Comparison of ENCODE assay signal across 7 cellular contexts in genomic region chr12:123248129-123248528, GRCh38. TPM values are rescaled to one million over a fixed set of nuclear protein-coding genes. Genes with fewer than 3 reads are reported as not detected.
A peak's percentile ranks its signal among the peaks of the same experiment; 100 is the strongest.
DNase-seq lines count a peak whose midpoint lies in the region; ATAC-seq and TF ChIP-seq lines count a peak whose summit lies in the region.
"Not testable (repeated sequence)": the region's sequence is repeated elsewhere in the genome, so short reads cannot be mapped to it uniquely, and the experiment has no call there.

No MANE protein-coding gene starts in this region.

- H3K27ac ChIP-seq in CD8-positive, alpha-beta memory T cell (ENCODE audit: low read depth, low read length) = not testable (repeated sequence)

- POLR2A ChIA-PET in CD8-positive, alpha-beta memory T cell (lab: Charles Lee) = interaction anchor here (0.6 to 1.3 kb wide), 2 partner anchors 8 to 15 kb away, joined by 3 to 8 read pairs; partner anchors contain the start of genes MPHOSPH9 and MTRFR
- POLR2A ChIA-PET in WTC11 (lab: Charles Lee) = not testable (repeated sequence)
- POLR2A ChIA-PET in naive thymus-derived CD8-positive, alpha-beta T cell (lab: Charles Lee) = interaction anchor here (0.6 to 3.6 kb wide), 3 partner anchors 13 to 282 kb away, joined by 3 to 13 read pairs (median 3); partner anchors contain the start of genes ABCB9 and MPHOSPH9

- H3K4me1 ChIP-seq in CD8-positive, alpha-beta memory T cell (ENCODE audit: insufficient read depth, low read length) = peaks cover 30% of the 10 kb centered on the region

- not testable (repeated sequence) for H3K9me3 ChIP-seq in CD8-positive, alpha-beta memory T cell (ENCODE audit: low read length)

- H3K36me3 ChIP-seq in CD8-positive, alpha-beta memory T cell (ENCODE audit: insufficient read depth, low read length) = not testable (repeated sequence)

- CTCF ChIA-PET in CD8-positive, alpha-beta memory T cell (lab: Charles Lee) = interaction anchor here (1.1 to 1.5 kb wide), 2 partner anchors 10 kb away, joined by 4 to 8 read pairs; no protein-coding TSS in a partner anchor
- CTCF ChIA-PET in WTC11 (lab: Charles Lee) = interaction anchor here (1.3 to 2.3 kb wide), 2 partner anchors 10 to 17 kb away, joined by 3 to 8 read pairs; no protein-coding TSS in a partner anchor

- peaks cover 0 to 59% (median 4%) of the 10 kb centered on the region in 3 donors for H3K36me3 Mint-ChIP-seq in CD8-positive, alpha-beta memory T cell
- H3K36me3 Mint-ChIP-seq in WTC11 = peaks cover 55% of the 10 kb centered on the region
- H3K36me3 Mint-ChIP-seq in activated T-cell treated with anti-CD3 and anti-CD28 coated beads, Interleukin-2, amount 50 U/mL, for 24 hours (ENCODE audit: low read depth) = peaks cover 68% of the 10 kb centered on the region
- peaks cover 13% of the 10 kb centered on the region for H3K36me3 Mint-ChIP-seq in activated naive CD8-positive, alpha-beta T cell
- peaks cover 27% of the 10 kb centered on the region for H3K36me3 Mint-ChIP-seq in endothelial cell (ENCODE audit: low read depth, unreplicated experiment)
- peaks cover 0 to 52% (median 19%) of the 10 kb centered on the region in 3 donors for H3K36me3 Mint-ChIP-seq in naive thymus-derived CD8-positive, alpha-beta T cell
- peaks cover 40% of the 10 kb centered on the region for H3K36me3 Mint-ChIP-seq in stimulated activated naive CD8-positive, alpha-beta T cell treated with anti-CD3 and anti-CD28 coated beads, Interleukin-15, Interleukin-2, amounts not matched to agents 100 ng/mL and 50 ng/mL, for 24 hours (ENCODE audit: low read depth)

- H3K27me3 ChIP-seq in CD8-positive, alpha-beta memory T cell (ENCODE audit: insufficient read depth, low read length, poor library complexity, severe bottlenecking) = not testable (repeated sequence)

- not testable (repeated sequence) for ATAC-seq in WTC11; naive thymus-derived CD8-positive, alpha-beta T cell

- not testable (repeated sequence) for H3K4me3 ChIP-seq in CD8-positive, alpha-beta memory T cell (ENCODE audit: low read length)

- H3K4me3 Mint-ChIP-seq in CD8-positive, alpha-beta memory T cell = peak overlapping the region in 3 of 7 donors; percentile 31 to 76 (median 61)
- H3K4me3 Mint-ChIP-seq in WTC11; activated T-cell treated with anti-CD3 and anti-CD28 coated beads, Interleukin-2, amount 50 U/mL, for 24 hours; stimulated activated naive CD8-positive, alpha-beta T cell treated with anti-CD3 and anti-CD28 coated beads, Interleukin-15, Interleukin-2, amounts not matched to agents 100 ng/mL and 50 ng/mL, for 24 hours: not testable (repeated sequence)
- H3K4me3 Mint-ChIP-seq in activated naive CD8-positive, alpha-beta T cell = peak overlapping the region; percentile 42
- H3K4me3 Mint-ChIP-seq in endothelial cell (ENCODE audit: unreplicated experiment) = peak overlapping the region; percentile 53
- peak overlapping the region in 7 of 10 donors; percentile 26 to 71 (median 56) for H3K4me3 Mint-ChIP-seq in naive thymus-derived CD8-positive, alpha-beta T cell

- H3K4me1 Mint-ChIP-seq in CD8-positive, alpha-beta memory T cell = peaks cover 56 to 77% (median 64%) of the 10 kb centered on the region in 3 donors
- peaks cover 14% of the 10 kb centered on the region for H3K4me1 Mint-ChIP-seq in WTC11
- H3K4me1 Mint-ChIP-seq in activated T-cell treated with anti-CD3 and anti-CD28 coated beads, Interleukin-2, amount 50 U/mL, for 24 hours (ENCODE audit: low read depth) = peaks cover 61% of the 10 kb centered on the region
- H3K4me1 Mint-ChIP-seq in activated naive CD8-positive, alpha-beta T cell (ENCODE audit: low read depth) = peaks cover 71% of the 10 kb centered on the region
- not testable (repeated sequence) for H3K4me1 Mint-ChIP-seq in endothelial cell (ENCODE audit: unreplicated experiment)
- H3K4me1 Mint-ChIP-seq in naive thymus-derived CD8-positive, alpha-beta T cell = peaks cover 39 to 81% (median 69%) of the 10 kb centered on the region in 4 donors
- peaks cover 62% of the 10 kb centered on the region for H3K4me1 Mint-ChIP-seq in stimulated activated naive CD8-positive, alpha-beta T cell treated with anti-CD3 and anti-CD28 coated beads, Interleukin-15, Interleukin-2, amounts not matched to agents 100 ng/mL and 50 ng/mL, for 24 hours (ENCODE audit: low read depth)

- not testable (repeated sequence) for TF ChIP-seq CTCF in WTC11 (IDR thresholded peaks at IDR 0.05); endothelial cell (IDR thresholded peaks at IDR 0.05; ENCODE audit: unreplicated experiment)

- H3K27me3 Mint-ChIP-seq in CD8-positive, alpha-beta memory T cell; WTC11 (ENCODE audit: low read depth); activated T-cell treated with anti-CD3 and anti-CD28 coated beads, Interleukin-2, amount 50 U/mL, for 24 hours; activated naive CD8-positive, alpha-beta T cell; endothelial cell (ENCODE audit: unreplicated experiment); naive thymus-derived CD8-positive, alpha-beta T cell; stimulated activated naive CD8-positive, alpha-beta T cell treated with anti-CD3 and anti-CD28 coated beads, Interleukin-15, Interleukin-2, amounts not matched to agents 100 ng/mL and 50 ng/mL, for 24 hours: not testable (repeated sequence)

- peak overlapping the region in 5 of 8 donors; percentile 43 to 77 (median 57) for H3K27ac Mint-ChIP-seq in CD8-positive, alpha-beta memory T cell
- not testable (repeated sequence) for H3K27ac Mint-ChIP-seq in WTC11; endothelial cell (ENCODE audit: unreplicated experiment)
- peak overlapping the region; percentile 75 for H3K27ac Mint-ChIP-seq in activated T-cell treated with anti-CD3 and anti-CD28 coated beads, Interleukin-2, amount 50 U/mL, for 24 hours
- H3K27ac Mint-ChIP-seq in activated naive CD8-positive, alpha-beta T cell = peak overlapping the region; percentile 77
- peak overlapping the region in 8 of 10 donors; percentile 57 to 88 (median 67) for H3K27ac Mint-ChIP-seq in naive thymus-derived CD8-positive, alpha-beta T cell
- H3K27ac Mint-ChIP-seq in stimulated activated naive CD8-positive, alpha-beta T cell treated with anti-CD3 and anti-CD28 coated beads, Interleukin-15, Interleukin-2, amounts not matched to agents 100 ng/mL and 50 ng/mL, for 24 hours = peak overlapping the region; percentile 52

- DNase-seq in CD8-positive, alpha-beta memory T cell; WTC11 (ENCODE audit: low spot score); activated T-cell treated with anti-CD3 and anti-CD28 coated beads, Interleukin-2, amount 50 U/mL, for 24 hours; endothelial cell (ENCODE audit: low spot score); naive thymus-derived CD8-positive, alpha-beta T cell: not testable (repeated sequence)

- H3K9me3 Mint-ChIP-seq in CD8-positive, alpha-beta memory T cell; activated T-cell treated with anti-CD3 and anti-CD28 coated beads, Interleukin-2, amount 50 U/mL, for 24 hours; activated naive CD8-positive, alpha-beta T cell (ENCODE audit: low read depth); endothelial cell (ENCODE audit: unreplicated experiment); naive thymus-derived CD8-positive, alpha-beta T cell; stimulated activated naive CD8-positive, alpha-beta T cell treated with anti-CD3 and anti-CD28 coated beads, Interleukin-15, Interleukin-2, amounts not matched to agents 100 ng/mL and 50 ng/mL, for 24 hours: not testable (repeated sequence)
- peaks cover 30% of the 10 kb centered on the region for H3K9me3 Mint-ChIP-seq in WTC11

TF ChIP-seq in WTC11, 78 proteins besides CTCF, POLR2A, EP300 and RAD21:
- TF ChIP-seq ZNF317 (CRISPR knock-in tag; IDR thresholded peaks at IDR 0.05; ENCODE audit: borderline replicate concordance, low read depth) = peak; percentile 75

RNA-seq across cellular contexts. Expression of gene MTRFR, which starts 14.9 kb away (rescaled TPM):
- total RNA-seq in CD8-positive, alpha-beta memory T cell = 10 to 100 TPM; 26.6 TPM
- 51.4 TPM for polyA plus RNA-seq in CD8-positive, alpha-beta memory T cell
- total RNA-seq in WTC11 (2021) (14.0 to 15.7 TPM (median 14.7 TPM) in 3 replicates), endothelial cell (ENCODE audit: unreplicated experiment) (11.6 TPM)
- total RNA-seq in naive thymus-derived CD8-positive, alpha-beta T cell = 10 to 100 TPM; 61.0 to 62.0 TPM
- polyA plus RNA-seq in naive thymus-derived CD8-positive, alpha-beta T cell = 10 to 100 TPM; 45.2 to 63.6 (median 56.5) TPM

RNA-seq across cellular contexts. Expression of gene MPHOSPH9, which starts 15.2 kb away (rescaled TPM):
- 10 to 100 TPM; 67.3 to 74.8 TPM for total RNA-seq in CD8-positive, alpha-beta memory T cell
- polyA plus RNA-seq in CD8-positive, alpha-beta memory T cell = 31.0 TPM
- total RNA-seq in WTC11 (2021) (47.5 to 59.0 TPM (median 52.8 TPM) in 3 replicates), endothelial cell (ENCODE audit: unreplicated experiment) (30.1 TPM)
- 10 to 100 TPM; 81.1 to 81.8 TPM for total RNA-seq in naive thymus-derived CD8-positive, alpha-beta T cell
- polyA plus RNA-seq in naive thymus-derived CD8-positive, alpha-beta T cell = 10 to 100 TPM; 33.9 to 53.4 (median 44.8) TPM

RNA-seq across cellular contexts. Expression of gene CDK2AP1, which starts 23.5 kb away (rescaled TPM):
- total RNA-seq in CD8-positive, alpha-beta memory T cell = 10 to 100 TPM; 56.3 to 57.7 TPM
- 9.1 TPM for polyA plus RNA-seq in CD8-positive, alpha-beta memory T cell
- total RNA-seq in WTC11 (2021) (138 to 151 TPM (median 142 TPM) in 3 replicates), endothelial cell (ENCODE audit: unreplicated experiment) (145 TPM)
- total RNA-seq in naive thymus-derived CD8-positive, alpha-beta T cell = 1 to 10 TPM; 7.4 to 7.8 TPM
- 1 to 10 TPM; 2.0 to 6.4 (median 5.4) TPM for polyA plus RNA-seq in naive thymus-derived CD8-positive, alpha-beta T cell

Comparison
In these comparisons a context has a peak if more than half of its experiments do, and no peak if none do; other contexts are left out.
1. RNA of gene CDK2AP1, which starts 23.5 kb away (total RNA-seq): 138 to 151 TPM in WTC11, 145 TPM in endothelial cell (single experiment) and 56.3 to 57.7 TPM in CD8-positive, alpha-beta memory T cell; 7.4 to 7.8 TPM in naive thymus-derived CD8-positive, alpha-beta T cell; every median in the first group is over 4 times any median in the second.